ENCODE assay signal across 1 cellular context in genomic region chr13:28145049-28145448, GRCh38.
TF ChIP-seq lines count a peak whose summit lies in the region.

No MANE protein-coding gene starts in this region.

TF ChIP-seq in HepG2, 621 proteins besides CTCF, POLR2A, EP300 and RAD21 (continued from another document and continues in another):
- no peak for TF ChIP-seq PBX3 (CRISPR knock-in tag; IDR thresholded peaks at IDR 0.05; ENCODE audit: borderline replicate concordance)
- no peak for TF ChIP-seq ZNF160 (CRISPR knock-in tag; IDR thresholded peaks at IDR 0.05)
- TF ChIP-seq FOXK1 (CRISPR knock-in tag; IDR thresholded peaks at IDR 0.05; ENCODE audit: borderline replicate concordance, low read depth) = peak; percentile 74; the same call in 1 of the 2 replicates
- TF ChIP-seq FOXA3 (CRISPR knock-in tag; IDR thresholded peaks at IDR 0.05) = peak; percentile 99
- no peak for TF ChIP-seq ZFYVE20 (CRISPR knock-in tag; IDR thresholded peaks at IDR 0.05; ENCODE audit: borderline replicate concordance, low read depth)
- no peak for TF ChIP-seq ZNF337 (CRISPR knock-in tag; IDR thresholded peaks at IDR 0.05; ENCODE audit: borderline replicate concordance, low read depth)
- TF ChIP-seq NFATC3 (CRISPR knock-in tag; IDR thresholded peaks at IDR 0.05) = no peak
- TF ChIP-seq JUN (CRISPR knock-in tag; IDR thresholded peaks at IDR 0.05) = no peak
- TF ChIP-seq ZNF574 (CRISPR knock-in tag; IDR thresholded peaks at IDR 0.05) = no peak
- TF ChIP-seq IRF2 (CRISPR knock-in tag; IDR thresholded peaks at IDR 0.05) = 0 out of 2 replicates have a peak, but pooled peaks have one; percentile 33
- no peak for TF ChIP-seq KDM4B (CRISPR knock-in tag; IDR thresholded peaks at IDR 0.05)
- no peak for TF ChIP-seq TRAFD1 (CRISPR knock-in tag; IDR thresholded peaks at IDR 0.05; ENCODE audit: borderline replicate concordance)
- no peak for TF ChIP-seq ZNF333 (CRISPR knock-in tag; IDR thresholded peaks at IDR 0.05; ENCODE audit: borderline replicate concordance)
- peak; percentile 69; the same call in 1 of the 2 replicates for TF ChIP-seq FOXO1 (CRISPR knock-in tag; IDR thresholded peaks at IDR 0.05)
- TF ChIP-seq U2AF1 (optimal IDR thresholded peaks at IDR 0.05; ENCODE audit: low read depth, low read length) = no peak
- no peak for TF ChIP-seq HNRNPLL (IDR thresholded peaks at IDR 0.05; ENCODE audit: low read depth, low read length, poor library complexity, severe bottlenecking)
- TF ChIP-seq ZFP36L2 (CRISPR knock-in tag; IDR thresholded peaks at IDR 0.05) = no peak
- TF ChIP-seq RBAK (CRISPR knock-in tag; IDR thresholded peaks at IDR 0.05) = no peak
- TF ChIP-seq RARA (CRISPR knock-in tag; IDR thresholded peaks at IDR 0.05) = peak; percentile 53; the same call in 1 of the 2 replicates
- no peak for TF ChIP-seq MTERF4 (CRISPR knock-in tag; IDR thresholded peaks at IDR 0.05)
- no peak for TF ChIP-seq ZFP37 (CRISPR knock-in tag; IDR thresholded peaks at IDR 0.05; ENCODE audit: borderline replicate concordance)
- TF ChIP-seq SYNCRIP (IDR thresholded peaks at IDR 0.05; ENCODE audit: insufficient read depth, low read depth, low read length) = no peak
- peak; percentile 40; the same call in 1 of the 2 replicates for TF ChIP-seq NR2F6 (IDR thresholded peaks at IDR 0.05)
- peak; percentile 20; the same call in 1 of the 2 replicates for TF ChIP-seq NR2F6 (CRISPR knock-in tag; IDR thresholded peaks at IDR 0.05)
- no peak for TF ChIP-seq ZKSCAN8 (CRISPR knock-in tag; IDR thresholded peaks at IDR 0.05; ENCODE audit: borderline replicate concordance)
- no peak for TF ChIP-seq ZFAT (CRISPR knock-in tag; conservative IDR thresholded peaks at IDR 0.05)
- TF ChIP-seq SAP130 (CRISPR knock-in tag; IDR thresholded peaks at IDR 0.05; ENCODE audit: low read depth) = peak; percentile 50; the same call in 1 of the 2 replicates
- peak; percentile 62; the same call in 1 of the 2 replicates for TF ChIP-seq ZNF331 (CRISPR knock-in tag; IDR thresholded peaks at IDR 0.05)
- no peak for TF ChIP-seq ZNF580 (CRISPR knock-in tag; IDR thresholded peaks at IDR 0.05; ENCODE audit: borderline replicate concordance, low read depth)
- TF ChIP-seq ZNF138 (CRISPR knock-in tag; IDR thresholded peaks at IDR 0.05; ENCODE audit: low read depth) = no peak
- no peak for TF ChIP-seq ZGPAT (CRISPR knock-in tag; IDR thresholded peaks at IDR 0.05)
- peak; percentile 66 for TF ChIP-seq ARID5B (CRISPR knock-in tag; IDR thresholded peaks at IDR 0.05)
- TF ChIP-seq HHEX (CRISPR knock-in tag; IDR thresholded peaks at IDR 0.05) = 0 out of 2 replicates have a peak, but pooled peaks have one; percentile 7
- no peak for TF ChIP-seq ZBTB8A (CRISPR knock-in tag; IDR thresholded peaks at IDR 0.05; ENCODE audit: borderline replicate concordance, low read depth)
- no peak for TF ChIP-seq ADNP (CRISPR knock-in tag; IDR thresholded peaks at IDR 0.05)
- TF ChIP-seq JUND (CRISPR knock-in tag; IDR thresholded peaks at IDR 0.05) = no peak
- TF ChIP-seq ZNF501 (CRISPR knock-in tag; IDR thresholded peaks at IDR 0.05) = no peak
- TF ChIP-seq KDM2A (CRISPR knock-in tag; IDR thresholded peaks at IDR 0.05; ENCODE audit: borderline replicate concordance, low read depth) = no peak
- TF ChIP-seq POLR2G (IDR thresholded peaks at IDR 0.05; ENCODE audit: low read depth, low read length) = no peak
- TF ChIP-seq SNAPC4 (CRISPR knock-in tag; IDR thresholded peaks at IDR 0.05) = no peak
- TF ChIP-seq FOSL2 (CRISPR knock-in tag; IDR thresholded peaks at IDR 0.05) = no peak
- TF ChIP-seq ZNF460 (CRISPR knock-in tag; IDR thresholded peaks at IDR 0.05; ENCODE audit: borderline replicate concordance) = no peak
- TF ChIP-seq ZNF232 (CRISPR knock-in tag; IDR thresholded peaks at IDR 0.05; ENCODE audit: borderline replicate concordance) = no peak
- TF ChIP-seq ZNF782 (CRISPR knock-in tag; IDR thresholded peaks at IDR 0.05; ENCODE audit: borderline replicate concordance) = no peak
